8 cellular contexts compared by ENCODE assay signal in genomic region chr14:24195186-24196070, GRCh38. TPM values are rescaled to one million over a fixed set of nuclear protein-coding genes. Genes with fewer than 3 reads are reported as not detected.
DNase-seq lines count a peak whose midpoint lies in the region; ATAC-seq lines count a peak whose summit lies in the region.

Gene TM9SF1, minus strand, starts transcription at chr14:24195441. Its CDS starts 422 bp downstream, at chr14:24195019.

- H3K27ac ChIP-seq in cingulate gyrus (ENCODE audit: low read depth, low read length) = peak within 1 kb of the TSS; percentile 92

- peak; percentile 85 for ATAC-seq in GM19043 (IDR thresholded peaks at IDR 0.05; ENCODE audit: low read depth, unreplicated experiment)
- ATAC-seq in HG03354 (IDR thresholded peaks at IDR 0.05; ENCODE audit: poor library complexity, severe bottlenecking, unreplicated experiment) = peak; percentile 89

- peak; percentile 93 for DNase-seq in Ammon's horn (ENCODE audit: low spot score)
- DNase-seq in NCI-H460 (ENCODE audit: extremely low read depth, low read depth) = peak; percentile 76
- peak; percentile 86 to 87 for DNase-seq in activated CD4-positive, alpha-beta T cell treated with anti-CD3 and anti-CD28 coated beads for 4 hours
- peak; percentile 96 for DNase-seq in left kidney (ENCODE audit: low read depth, low spot score)
- DNase-seq in stimulated activated CD4-positive, alpha-beta T cell treated with anti-CD3 and anti-CD28 coated beads, Interleukin-1b, Interleukin-23, amount 100 ng/mL, for 48 hours = peak; percentile 89

RNA-seq across cellular contexts. Expression of gene TM9SF1, which starts in this region (rescaled TPM):
- 61.4 and 63.5 TPM in 2 replicates for total RNA-seq in NCI-H460 (2014; rRNA removed; shearing (Covaris generic))
- polyA plus RNA-seq in NCI-H460 (2014; cell fraction: nucleus; rRNA removed) = 80.1 and 102 TPM in 2 replicates

Comparison
In these comparisons a context has a peak if more than half of its experiments do, and no peak if none do; other contexts are left out.
1. Peak in every context shown above with its lines: DNase-seq, ATAC-seq and H3K27ac ChIP-seq.